In the genomic region with DNA sequence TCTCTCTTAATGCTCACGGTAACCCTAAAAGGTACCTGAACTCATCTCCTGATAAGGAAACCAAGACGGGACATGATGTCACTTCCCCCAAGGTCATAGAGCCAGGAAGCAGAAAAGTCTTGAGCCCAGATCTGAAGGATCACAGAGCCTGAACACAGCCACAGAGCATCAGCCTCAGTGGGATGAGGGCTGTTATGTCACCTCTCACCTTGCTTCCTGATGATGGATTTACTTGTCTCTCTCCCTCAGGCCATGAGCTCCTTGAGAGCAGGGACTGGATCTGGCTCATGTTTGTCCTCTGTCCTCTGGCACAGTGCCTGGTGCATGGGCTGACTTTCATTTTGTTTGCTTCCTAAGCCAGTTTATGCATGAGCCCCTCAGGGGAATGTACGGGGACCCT, we compare ENCODE assay signal across 2 cellular contexts.
TF ChIP-seq lines count a peak whose summit lies in the region.

No MANE protein-coding gene starts in this region.

TF ChIP-seq in endothelial cell of umbilical vein, 7 proteins besides CTCF, POLR2A, EP300 and RAD21:
- TF ChIP-seq JUN (IDR thresholded peaks at IDR 0.05; ENCODE audit: borderline replicate concordance, insufficient read depth, insufficient read length, low read depth) (peak; percentile 19), GATA2 (IDR thresholded peaks at IDR 0.05; ENCODE audit: insufficient read depth, insufficient read length, low read depth, low read length) (no peak)
TF ChIP-seq in endothelial cell of umbilical vein: peak in this region for 1.

TF ChIP-seq in SK-N-SH, 30 proteins besides CTCF, POLR2A, EP300 and RAD21:
- TF ChIP-seq GATA2 (CRISPR knock-in tag; IDR thresholded peaks at IDR 0.05) (no peak), GABPA (IDR thresholded peaks at IDR 0.05; ENCODE audit: low read depth) (no peak), ELF1 (IDR thresholded peaks at IDR 0.05) (no peak), ZBTB33 (IDR thresholded peaks at IDR 0.05; ENCODE audit: borderline replicate concordance, low read depth) (no peak), MXI1 (IDR thresholded peaks at IDR 0.05; ENCODE audit: low read depth, low read length) (no peak), TAF1 (IDR thresholded peaks at IDR 0.05; ENCODE audit: borderline replicate concordance, low read depth, low read length) (no peak), RCOR1 (IDR thresholded peaks at IDR 0.05; ENCODE audit: low read length) (no peak), FOXJ3 (CRISPR knock-in tag; IDR thresholded peaks at IDR 0.05) (no peak), NFIC (IDR thresholded peaks at IDR 0.05; ENCODE audit: borderline replicate concordance) (no peak), FOSL2 (IDR thresholded peaks at IDR 0.05; ENCODE audit: borderline replicate concordance, low read depth) (no peak), IRF3 (IDR thresholded peaks at IDR 0.05; ENCODE audit: low read depth, low read length) (no peak), POLR2AphosphoS5 (IDR thresholded peaks at IDR 0.05; ENCODE audit: low read depth, low read length) (no peak), MEF2A (IDR thresholded peaks at IDR 0.05; ENCODE audit: borderline replicate concordance, low read depth) (no peak), RXRA (IDR thresholded peaks at IDR 0.05; ENCODE audit: borderline replicate concordance, low read depth) (no peak), SMC3 (IDR thresholded peaks at IDR 0.05; ENCODE audit: low read depth, low read length) (no peak), FOXM1 (IDR thresholded peaks at IDR 0.05; ENCODE audit: low read depth) (no peak), TCF12 (IDR thresholded peaks at IDR 0.05) (no peak), JUND (IDR thresholded peaks at IDR 0.05) (no peak), CHD2 (IDR thresholded peaks at IDR 0.05; ENCODE audit: low read length, partially characterized antibody) (no peak)
- TF ChIP-seq, protein P1, sequence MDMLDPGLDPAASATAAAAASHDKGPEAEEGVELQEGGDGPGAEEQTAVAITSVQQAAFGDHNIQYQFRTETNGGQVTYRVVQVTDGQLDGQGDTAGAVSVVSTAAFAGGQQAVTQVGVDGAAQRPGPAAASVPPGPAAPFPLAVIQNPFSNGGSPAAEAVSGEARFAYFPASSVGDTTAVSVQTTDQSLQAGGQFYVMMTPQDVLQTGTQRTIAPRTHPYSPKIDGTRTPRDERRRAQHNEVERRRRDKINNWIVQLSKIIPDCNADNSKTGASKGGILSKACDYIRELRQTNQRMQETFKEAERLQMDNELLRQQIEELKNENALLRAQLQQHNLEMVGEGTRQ (IDR thresholded peaks at IDR 0.05; ENCODE audit: borderline replicate concordance, low read depth, low read length), result no peak
